In the genomic region with DNA sequence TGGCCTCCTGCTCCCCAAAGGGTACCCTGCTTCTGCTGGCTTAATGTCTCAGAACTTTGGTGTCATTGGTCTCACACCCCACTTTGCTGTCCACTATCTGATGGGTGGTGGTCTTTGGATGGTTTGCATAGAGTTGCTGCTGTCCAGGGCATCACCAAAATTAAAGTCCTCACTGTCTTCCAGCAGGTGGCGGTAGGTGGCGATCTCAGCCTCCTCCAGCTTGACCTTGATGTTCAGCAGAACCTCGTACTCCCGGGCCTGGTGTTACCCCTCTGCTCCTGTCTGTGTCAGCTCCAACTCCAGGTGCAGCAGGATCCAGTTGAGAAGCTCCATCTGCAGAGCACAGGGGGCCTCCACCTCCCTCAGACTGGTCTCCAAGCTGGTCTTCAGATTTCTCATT, we compare ENCODE assay signal across 11 cellular contexts.
DNase-seq lines count a peak whose midpoint lies in the region; ATAC-seq, FAIRE-seq and TF ChIP-seq lines count a peak whose summit lies in the region.
"Had no signal": no experiment of that assay in that cellular context is flagged by ENCODE, and none has a peak within 500 bp of the region (broad histone marks: within the 10 kb centered on the region; RNA-seq: fewer than 3 reads in every experiment).

No MANE protein-coding gene starts in this region.

- H3K9ac ChIP-seq in Loucy (ENCODE audit: low read depth, low read length, poor library complexity, severe bottlenecking), result no peak overlapping the region

- no peak overlapping the region for H3K27ac Mint-ChIP-seq in Calu3 (ENCODE audit: unreplicated experiment)
- no peak overlapping the region for H3K27ac Mint-ChIP-seq in stimulated activated effector memory CD8-positive, alpha-beta T cell treated with anti-CD3 and anti-CD28 coated beads, Interleukin-12 subunit alpha, Interleukin-12 subunit beta, amount 100 ng/mL, for 72 hours

- H2AFZ ChIP-seq in Loucy (ENCODE audit: low read length), result no peak overlapping the region

- H3K79me2 ChIP-seq in Loucy (ENCODE audit: insufficient read depth, low read length), result no peaks in the 10 kb centered on the region

- DNase-seq in COLO668 (lab: John Stamatoyannopoulos, UW; ENCODE audit: unreplicated experiment), result peak; percentile 1
- DNase-seq in GM12891 (ENCODE audit: insufficient read length, low spot score), result no peak
- no peak for DNase-seq in choroid plexus epithelial cell (ENCODE audit: low read depth)
- no peak for DNase-seq in Calu3
- no peak for DNase-seq in stimulated activated effector memory CD8-positive, alpha-beta T cell treated with anti-CD3 and anti-CD28 coated beads, Interleukin-12 subunit alpha, Interleukin-12 subunit beta, amount 100 ng/mL, for 72 hours (ENCODE audit: low spot score in 2 of 2)
- DNase-seq in sciatic nerve (ENCODE audit: low spot score), result no peak
- DNase-seq: activated CD4-positive, CD25-positive, alpha-beta regulatory T cell; left cardiac atrium had no signal

- no peak for TF ChIP-seq POLR2A in GM12891 (IDR thresholded peaks at IDR 0.05; ENCODE audit: low read depth, low read length)

- no peaks in the 10 kb centered on the region for H3K36me3 ChIP-seq in Loucy (ENCODE audit: insufficient read depth, low read length)
- H3K36me3 ChIP-seq: HAP-1 had no signal

- H3K4me3 Mint-ChIP-seq in Calu3 (ENCODE audit: low read depth, unreplicated experiment), result no peak overlapping the region
- H3K4me3 Mint-ChIP-seq in stimulated activated effector memory CD8-positive, alpha-beta T cell treated with anti-CD3 and anti-CD28 coated beads, Interleukin-12 subunit alpha, Interleukin-12 subunit beta, amount 100 ng/mL, for 72 hours, result no peak overlapping the region

- CTCF ChIA-PET in Calu3 (lab: Charles Lee), result no interaction called here

- H3F3A ChIP-seq in Loucy (ENCODE audit: low read depth), result no peaks in the 10 kb centered on the region

- intact Hi-C loops in Calu3 (cut with micrococcal nuclease; ENCODE audit: unreplicated experiment) (no loop called here), sciatic nerve (cut with DNase I) (no loop called here)

- H3K9me3 Mint-ChIP-seq in Calu3 (ENCODE audit: low read depth, unreplicated experiment), result no peaks in the 10 kb centered on the region
- H3K9me3 Mint-ChIP-seq in stimulated activated effector memory CD8-positive, alpha-beta T cell treated with anti-CD3 and anti-CD28 coated beads, Interleukin-12 subunit alpha, Interleukin-12 subunit beta, amount 100 ng/mL, for 72 hours, result peaks cover 12% of the 10 kb centered on the region

- no peaks in the 10 kb centered on the region for H3K36me3 Mint-ChIP-seq in Calu3 (ENCODE audit: insufficient read depth, unreplicated experiment)
- H3K36me3 Mint-ChIP-seq in stimulated activated effector memory CD8-positive, alpha-beta T cell treated with anti-CD3 and anti-CD28 coated beads, Interleukin-12 subunit alpha, Interleukin-12 subunit beta, amount 100 ng/mL, for 72 hours, result no peaks in the 10 kb centered on the region

- FAIRE-seq in GM12891 (lab: Jason Lieb, UNC), result peak; percentile 72

- BruUV-seq in Calu3 (replicated peaks; lab: Mats Ljungman, UMichigan), result no TSS peak

- no peaks in the 10 kb centered on the region for H3K4me1 Mint-ChIP-seq in Calu3 (ENCODE audit: low read depth, unreplicated experiment)
- H3K4me1 Mint-ChIP-seq in stimulated activated effector memory CD8-positive, alpha-beta T cell treated with anti-CD3 and anti-CD28 coated beads, Interleukin-12 subunit alpha, Interleukin-12 subunit beta, amount 100 ng/mL, for 72 hours, result no peaks in the 10 kb centered on the region

- TF ChIP-seq CTCF in Loucy (conservative IDR thresholded peaks at IDR 0.05; ENCODE audit: low read length), result peak; percentile 57
- peak; percentile 32 for TF ChIP-seq CTCF in choroid plexus epithelial cell (conservative IDR thresholded peaks at IDR 0.05; ENCODE audit: low read depth, low read length)
- no peak for TF ChIP-seq CTCF in Calu3 (IDR thresholded peaks at IDR 0.05; ENCODE audit: unreplicated experiment)

- no peak for ATAC-seq in stimulated activated effector memory CD8-positive, alpha-beta T cell treated with anti-CD3 and anti-CD28 coated beads, Interleukin-12 subunit alpha, Interleukin-12 subunit beta, amount 100 ng/mL, for 72 hours
- ATAC-seq in HG02870 (IDR thresholded peaks at IDR 0.05; ENCODE audit: unreplicated experiment), result no peak
- no peak for ATAC-seq in sciatic nerve
- ATAC-seq: left cardiac atrium had no signal

- no peaks in the 10 kb centered on the region for H3K4me1 ChIP-seq in Loucy (ENCODE audit: insufficient read depth, low read length, poor library complexity, severe bottlenecking)
- H3K4me1 ChIP-seq: HAP-1 had no signal

- no peak overlapping the region for H3K4me2 ChIP-seq in Loucy (ENCODE audit: low read depth, low read length, poor library complexity, severe bottlenecking)

- H3K4me3 ChIP-seq in Loucy (ENCODE audit: low read length, poor library complexity, severe bottlenecking), result no peak overlapping the region
- H3K4me3 ChIP-seq in choroid plexus epithelial cell (ENCODE audit: low read depth, low read length), result no peak overlapping the region
- H3K4me3 ChIP-seq: HAP-1 had no signal

- H3K9me3 ChIP-seq in Loucy (ENCODE audit: insufficient read depth, low read depth, low read length), result no peaks in the 10 kb centered on the region
- H3K9me3 ChIP-seq: HAP-1 had no signal

- no peaks in the 10 kb centered on the region for H3K9me2 ChIP-seq in Loucy (replicated peaks; ENCODE audit: low read depth, low read length)

- H3K27me3 Mint-ChIP-seq in Calu3 (ENCODE audit: unreplicated experiment), result no peaks in the 10 kb centered on the region

- no peaks in the 10 kb centered on the region for H3K27me3 ChIP-seq in Loucy (ENCODE audit: insufficient read depth, low read length, poor library complexity, severe bottlenecking)

- no peaks in the 10 kb centered on the region for H4K20me1 ChIP-seq in Loucy (ENCODE audit: insufficient read depth, low read length, poor library complexity, severe bottlenecking)

TF ChIP-seq in GM12891, 5 proteins besides CTCF, POLR2A, EP300 and RAD21:
- TF ChIP-seq PAX5 (IDR thresholded peaks at IDR 0.05; ENCODE audit: insufficient read depth, low read length, severe bottlenecking), result no peak
- TF ChIP-seq TAF1 (IDR thresholded peaks at IDR 0.05; ENCODE audit: low read depth, low read length), result no peak
- TF ChIP-seq POLR2AphosphoS5 (IDR thresholded peaks at IDR 0.05; ENCODE audit: low read depth, low read length), result no peak
- no peak for TF ChIP-seq POU2F2 (IDR thresholded peaks at IDR 0.05; ENCODE audit: low read depth, low read length)
